Comparison of ENCODE assay signal across 28 cellular contexts in genomic region chr4:186131935-186132334, GRCh38.
"Had no signal": no experiment of that assay in that cellular context is flagged by ENCODE, and none has a peak within 500 bp of the region (broad histone marks: within the 10 kb centered on the region; RNA-seq: fewer than 3 reads in every experiment).

No MANE protein-coding gene starts in this region.

- H3K4me1 Mint-ChIP-seq: central memory CD8-positive, alpha-beta T cell had no signal

- H3K4me3 Mint-ChIP-seq: activated CD4-positive, alpha-beta memory T cell treated with anti-CD3 and anti-CD28 coated beads, Interleukin-2, amount 10 ng/mL, durations not matched to agents 7 days and 5 days; activated CD4-positive, alpha-beta T cell treated with anti-CD3 and anti-CD28 coated beads, Interleukin-2, amount 10 ng/mL, durations not matched to agents 7 days and 5 days; activated naive CD4-positive, alpha-beta T cell treated with anti-CD3 and anti-CD28 coated beads, Interleukin-2, amount 10 ng/mL, durations not matched to agents 7 days and 5 days; activated naive CD8-positive, alpha-beta T cell treated with anti-CD3 and anti-CD28 coated beads, Interleukin-2, amount 10 ng/mL, durations not matched to agents 7 days and 5 days; activated T-cell treated with anti-CD3 and anti-CD28 coated beads, Interleukin-2, amount 50 U/mL, for 24 hours; activated T-cell treated with anti-CD3 and anti-CD28 coated beads, Interleukin-2, amount 50 U/mL, for 72 hours; central memory CD8-positive, alpha-beta T cell; dendritic cell treated with granulocyte-macrophage colony-stimulating factor and Interleukin-4, amounts not matched to agents 40 ng/mL and 50 ng/mL, for 4 days; endodermal cell; WTC11 had no signal

- H3K4me3 ChIP-seq: ascending aorta, coronary artery, dorsolateral prefrontal cortex had no signal

- H3K4me1 ChIP-seq: ascending aorta had no signal

- H3K36me3 ChIP-seq: ascending aorta had no signal

- H3K27ac Mint-ChIP-seq: activated CD4-positive, alpha-beta memory T cell treated with anti-CD3 and anti-CD28 coated beads, Interleukin-2, amount 10 ng/mL, durations not matched to agents 7 days and 5 days; activated CD4-positive, alpha-beta T cell treated with anti-CD3 and anti-CD28 coated beads, Interleukin-2, amount 10 ng/mL, durations not matched to agents 7 days and 5 days; activated naive CD4-positive, alpha-beta T cell treated with anti-CD3 and anti-CD28 coated beads, Interleukin-2, amount 10 ng/mL, durations not matched to agents 7 days and 5 days; activated naive CD4-positive, alpha-beta T cell treated with anti-CD3 and anti-CD28 coated beads, Interleukin-2, amount 50 U/mL, for 72 hours; activated naive CD8-positive, alpha-beta T cell treated with anti-CD3 and anti-CD28 coated beads, Interleukin-2, amount 10 ng/mL, durations not matched to agents 7 days and 5 days; activated T-cell treated with anti-CD3 and anti-CD28 coated beads, Interleukin-2, amount 50 U/mL, for 24 hours; activated T-cell treated with anti-CD3 and anti-CD28 coated beads, Interleukin-2, amount 50 U/mL, for 72 hours; dendritic cell treated with granulocyte-macrophage colony-stimulating factor and Interleukin-4, amounts not matched to agents 40 ng/mL and 50 ng/mL, for 4 days; endodermal cell had no signal

- H3K9me3 Mint-ChIP-seq: activated CD4-positive, alpha-beta memory T cell treated with anti-CD3 and anti-CD28 coated beads, Interleukin-2, amount 10 ng/mL, durations not matched to agents 7 days and 5 days; activated CD4-positive, alpha-beta T cell treated with anti-CD3 and anti-CD28 coated beads, Interleukin-2, amount 10 ng/mL, durations not matched to agents 7 days and 5 days; activated naive CD4-positive, alpha-beta T cell treated with anti-CD3 and anti-CD28 coated beads, Interleukin-2, amount 10 ng/mL, durations not matched to agents 7 days and 5 days; activated naive CD4-positive, alpha-beta T cell treated with anti-CD3 and anti-CD28 coated beads, Interleukin-2, amount 50 U/mL, for 72 hours; activated naive CD8-positive, alpha-beta T cell treated with anti-CD3 and anti-CD28 coated beads, Interleukin-2, amount 10 ng/mL, durations not matched to agents 7 days and 5 days; activated T-cell treated with anti-CD3 and anti-CD28 coated beads, Interleukin-2, amount 50 U/mL, for 24 hours; activated T-cell treated with anti-CD3 and anti-CD28 coated beads, Interleukin-2, amount 50 U/mL, for 72 hours; brain; central memory CD8-positive, alpha-beta T cell; dendritic cell treated with granulocyte-macrophage colony-stimulating factor and Interleukin-4, amounts not matched to agents 40 ng/mL and 50 ng/mL, for 4 days; endodermal cell; WTC11 had no signal

- H3K27me3 ChIP-seq: ascending aorta had no signal

- ATAC-seq: activated T-cell treated with anti-CD3 and anti-CD28 coated beads, Interleukin-2, amount 50 U/mL, for 72 hours; esophagus mucosa had no signal

- DNase-seq: activated CD4-positive, alpha-beta memory T cell treated with anti-CD3 and anti-CD28 coated beads, Interleukin-2, amount 10 ng/mL, durations not matched to agents 7 days and 5 days; activated CD4-positive, alpha-beta T cell treated with anti-CD3 and anti-CD28 coated beads for 1 hour; activated CD4-positive, alpha-beta T cell treated with anti-CD3 and anti-CD28 coated beads for 4 hours; activated CD4-positive, alpha-beta T cell treated with anti-CD3 and anti-CD28 coated beads, Interleukin-2, amount 10 ng/mL, durations not matched to agents 7 days and 5 days; activated CD4-positive, alpha-beta T cell treated with anti-CD3 and anti-CD28 coated beads, Interleukin-2, amount 50 U/mL, for 4 hours; activated CD8-positive, alpha-beta memory T cell treated with anti-CD3 and anti-CD28 coated beads, Interleukin-2, amount 50 U/mL, for 48 hours; activated gamma-delta T cell; activated naive CD4-positive, alpha-beta T cell; activated naive CD4-positive, alpha-beta T cell treated with anti-CD3 and anti-CD28 coated beads, Interleukin-2, amount 10 ng/mL, durations not matched to agents 7 days and 5 days; activated naive CD8-positive, alpha-beta T cell treated with anti-CD3 and anti-CD28 coated beads, Interleukin-2, amount 10 ng/mL, durations not matched to agents 7 days and 5 days; activated T-cell treated with anti-CD3 and anti-CD28 coated beads for 4 hours; activated T-cell treated with anti-CD3 and anti-CD28 coated beads, Interleukin-2, amount 50 U/mL, for 24 hours; activated T-cell treated with anti-CD3 and anti-CD28 coated beads, Interleukin-2, amount 50 U/mL, for 72 hours; dorsolateral prefrontal cortex; effector memory CD4-positive, alpha-beta T cell; endodermal cell; foreskin fibroblast; glutamatergic neuron; T-helper 2 cell had no signal

- H3K27me3 Mint-ChIP-seq: activated CD4-positive, alpha-beta T cell treated with anti-CD3 and anti-CD28 coated beads, Interleukin-2, amount 10 ng/mL, durations not matched to agents 7 days and 5 days; activated naive CD4-positive, alpha-beta T cell treated with anti-CD3 and anti-CD28 coated beads, Interleukin-2, amount 10 ng/mL, durations not matched to agents 7 days and 5 days had no signal

- H3K9me3 ChIP-seq: ascending aorta had no signal

- H3K36me3 Mint-ChIP-seq: activated naive CD4-positive, alpha-beta T cell treated with anti-CD3 and anti-CD28 coated beads, Interleukin-2, amount 10 ng/mL, durations not matched to agents 7 days and 5 days; activated naive CD4-positive, alpha-beta T cell treated with anti-CD3 and anti-CD28 coated beads, Interleukin-2, amount 50 U/mL, for 72 hours; activated naive CD8-positive, alpha-beta T cell treated with anti-CD3 and anti-CD28 coated beads, Interleukin-2, amount 10 ng/mL, durations not matched to agents 7 days and 5 days; brain; WTC11 had no signal

- H3K27ac ChIP-seq: ascending aorta, coronary artery, VCaP had no signal
